34 cellular contexts compared by ENCODE assay signal in the genomic region with DNA sequence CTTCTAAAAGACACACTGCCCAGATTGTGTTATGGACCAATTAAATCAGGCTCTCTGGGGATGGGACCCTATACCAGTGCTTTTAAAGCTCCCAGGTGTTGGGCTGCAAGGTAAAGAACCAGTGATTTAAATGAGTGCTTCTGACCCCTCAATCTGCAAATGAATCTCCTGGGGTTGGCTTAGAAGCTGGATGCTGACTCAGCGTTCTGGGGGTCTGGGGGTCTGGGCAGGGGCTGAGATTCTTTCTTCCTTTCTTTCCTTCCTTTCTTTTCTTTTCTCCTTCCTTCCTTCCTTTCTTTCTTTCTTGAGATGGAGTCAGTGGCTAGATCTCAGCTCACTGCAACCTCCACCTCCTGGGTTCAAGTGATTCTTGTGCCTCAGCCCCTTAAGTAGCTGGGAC. TPM values are rescaled to one million over a fixed set of nuclear protein-coding genes. Genes with fewer than 3 reads are reported as not detected.
"Had no signal": no experiment of that assay in that cellular context is flagged by ENCODE, and none has a peak within 500 bp of the region (broad histone marks: within the 10 kb centered on the region; RNA-seq: fewer than 3 reads in every experiment).

No MANE protein-coding gene starts in this region.

- H3K4me3 ChIP-seq: esophagus muscularis mucosa, heart left ventricle, skin epidermis, suprapubic skin, tibial artery, upper lobe of right lung had no signal

- H3K9me3 ChIP-seq: esophagus muscularis mucosa, heart left ventricle, suprapubic skin, tibial artery, upper lobe of right lung had no signal

- H3K27ac ChIP-seq: brain microvascular endothelial cell, esophagus muscularis mucosa, foreskin keratinocyte, heart left ventricle, skin epidermis, suprapubic skin, tibial artery, upper lobe of right lung, VCaP had no signal

- H3K4me1 ChIP-seq: foreskin keratinocyte, suprapubic skin, upper lobe of right lung had no signal

- H3K4me1 Mint-ChIP-seq: activated naive CD4-positive, alpha-beta T cell treated with anti-CD3 and anti-CD28 coated beads, Interleukin-2, amount 10 ng/mL, durations not matched to agents 7 days and 5 days; immature natural killer cell had no signal

- H3K4me3 Mint-ChIP-seq: activated naive CD4-positive, alpha-beta T cell treated with anti-CD3 and anti-CD28 coated beads, Interleukin-2, amount 10 ng/mL, durations not matched to agents 7 days and 5 days; endodermal cell; immature natural killer cell; naive thymus-derived CD4-positive, alpha-beta T cell had no signal

- H3K36me3 Mint-ChIP-seq: activated naive CD4-positive, alpha-beta T cell treated with anti-CD3 and anti-CD28 coated beads, Interleukin-2, amount 10 ng/mL, durations not matched to agents 7 days and 5 days; immature natural killer cell; mesothelial cell of epicardium; naive thymus-derived CD4-positive, alpha-beta T cell had no signal

- DNase-seq: activated CD4-positive, alpha-beta T cell treated with anti-CD3 and anti-CD28 coated beads for 48 hours; activated CD4-positive, alpha-beta T cell treated with anti-CD3 and anti-CD28 coated beads, Interleukin-2, amount 50 U/mL, for 48 hours; activated CD8-positive, alpha-beta memory T cell treated with anti-CD3 and anti-CD28 coated beads for 24 hours; activated gamma-delta T cell; activated naive CD4-positive, alpha-beta T cell treated with anti-CD3 and anti-CD28 coated beads, Interleukin-2, amount 10 ng/mL, durations not matched to agents 7 days and 5 days; activated T-cell treated with anti-CD3 and anti-CD28 coated beads, Interleukin-2, amount 50 U/mL, for 1 hour; amniotic stem cell; brain microvascular endothelial cell; caudate nucleus; endodermal cell; foreskin keratinocyte; heart left ventricle; hypothalamus; immature natural killer cell; kidney; left colon; mammary epithelial cell; naive thymus-derived CD4-positive, alpha-beta T cell; stimulated activated CD4-positive, alpha-beta T cell treated with anti-CD3 and anti-CD28 coated beads, Interleukin-12 subunit alpha, Interleukin-12 subunit beta, amount 100 ng/mL, for 4 hours; stimulated activated CD4-positive, alpha-beta T cell treated with anti-CD3 and anti-CD28 coated beads, Interleukin-4, amount 100 ng/mL, for 1 hour; stimulated activated naive CD4-positive, alpha-beta T cell; T-helper 9 cell; tibial artery; upper lobe of right lung had no signal

- H3K27ac Mint-ChIP-seq: activated naive CD4-positive, alpha-beta T cell treated with anti-CD3 and anti-CD28 coated beads, Interleukin-2, amount 10 ng/mL, durations not matched to agents 7 days and 5 days; endodermal cell; immature natural killer cell; mesothelial cell of epicardium; progenitor cell of endocrine pancreas had no signal

- FAIRE-seq: astrocyte, kidney, TTC549 had no signal

- H3K9me3 Mint-ChIP-seq: activated naive CD4-positive, alpha-beta T cell treated with anti-CD3 and anti-CD28 coated beads, Interleukin-2, amount 10 ng/mL, durations not matched to agents 7 days and 5 days; endodermal cell; immature natural killer cell; mesothelial cell of epicardium; naive thymus-derived CD4-positive, alpha-beta T cell had no signal

- H3K27me3 ChIP-seq: upper lobe of right lung had no signal

- H3K36me3 ChIP-seq: brain microvascular endothelial cell, esophagus muscularis mucosa, heart left ventricle, suprapubic skin, tibial artery, upper lobe of right lung had no signal

- ATAC-seq: foreskin keratinocyte, left colon, sciatic nerve, upper lobe of right lung had no signal

RNA-seq across cellular contexts. Expression of gene TVP23A, which starts 2.0 kb away (rescaled TPM):
- total RNA-seq: foreskin keratinocyte, mammary epithelial cell, osteoblast had no signal
- polyA plus RNA-seq: foreskin keratinocyte, mammary epithelial cell had no signal

RNA-seq across cellular contexts. Expression of gene CIITA, which starts 56.5 kb away (rescaled TPM):
- total RNA-seq: astrocyte, progenitor cell of endocrine pancreas had no signal
